11 cellular contexts compared by ENCODE assay signal in the genomic region with DNA sequence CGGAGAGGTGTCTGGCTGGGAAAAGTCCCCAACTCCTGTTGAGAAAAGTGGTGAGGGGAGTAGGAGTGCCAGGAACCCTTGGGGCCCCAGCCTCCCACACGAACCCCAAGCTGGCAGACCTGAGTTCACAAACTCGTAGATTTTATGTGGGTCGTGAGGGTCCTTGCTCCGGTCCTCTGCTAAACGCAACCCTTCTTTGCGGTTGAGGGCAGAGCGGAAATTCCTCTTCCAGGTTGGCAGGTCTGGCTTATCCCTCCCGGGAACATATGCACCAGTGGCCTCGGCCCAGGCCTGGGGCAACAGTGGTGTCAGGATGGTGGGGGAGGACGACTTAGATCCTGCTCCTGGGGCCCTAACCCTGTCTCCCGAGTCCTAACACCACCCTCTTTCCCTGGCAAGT. TPM values are rescaled to one million over a fixed set of nuclear protein-coding genes. Genes with fewer than 3 reads are reported as not detected.
DNase-seq lines count a peak whose midpoint lies in the region; ATAC-seq and TF ChIP-seq lines count a peak whose summit lies in the region.
"Had no signal": no experiment of that assay in that cellular context is flagged by ENCODE, and none has a peak within 500 bp of the region (broad histone marks: within the 10 kb centered on the region; RNA-seq: fewer than 3 reads in every experiment).

No MANE protein-coding gene starts in this region.

- H3K36me3 Mint-ChIP-seq in activated T-helper 1 cell treated with anti-CD3 and anti-CD28 coated beads, Interleukin-12 subunit alpha, Interleukin-12 subunit beta, Interleukin-2, Interleukin-4 antibody, amounts not matched to agents 30 ng/mL and 10 ng/mL and 1 ng/mL, durations not matched to agents 14 hours and 24 hours and 36 hours (ENCODE audit: low read depth) = peaks cover 27% of the 10 kb centered on the region
- peaks cover 0 to 8% of the 10 kb centered on the region in 2 donors for H3K36me3 Mint-ChIP-seq in naive B cell

- H3K4me1 ChIP-seq in BLaER1 (peaks cover 27% of the 10 kb centered on the region), DOHH2 (ENCODE audit: control insufficient read depth, low read length) (peaks cover 26% of the 10 kb centered on the region)

- H3K79me2 ChIP-seq in DOHH2 (ENCODE audit: control insufficient read depth, low read length) = peaks cover 56% of the 10 kb centered on the region

- peaks cover 32% of the 10 kb centered on the region for H3K4me1 Mint-ChIP-seq in activated T-helper 1 cell treated with anti-CD3 and anti-CD28 coated beads, Interleukin-12 subunit alpha, Interleukin-12 subunit beta, Interleukin-2, Interleukin-4 antibody, amounts not matched to agents 30 ng/mL and 10 ng/mL and 1 ng/mL, durations not matched to agents 14 hours and 24 hours and 36 hours (ENCODE audit: low read depth)
- peaks cover 32 to 48% (median 42%) of the 10 kb centered on the region in 3 donors for H3K4me1 Mint-ChIP-seq in naive B cell

- no peaks in the 10 kb centered on the region for H3K27me3 Mint-ChIP-seq in activated T-helper 1 cell treated with anti-CD3 and anti-CD28 coated beads, Interleukin-12 subunit alpha, Interleukin-12 subunit beta, Interleukin-2, Interleukin-4 antibody, amounts not matched to agents 30 ng/mL and 10 ng/mL and 1 ng/mL, durations not matched to agents 14 hours and 24 hours and 36 hours (ENCODE audit: insufficient read depth)
- H3K27me3 Mint-ChIP-seq in naive B cell = no peaks in the 10 kb centered on the region

- H3F3A ChIP-seq in DOHH2 (ENCODE audit: control insufficient read depth, insufficient read depth) = peaks cover 10% of the 10 kb centered on the region

- H3K4me3 ChIP-seq in BLaER1 (peak overlapping the region; percentile 72; the same call in 1 of the 2 replicates), DOHH2 (ENCODE audit: low read length) (no peak overlapping the region)

- no peak for TF ChIP-seq CTCF in DOHH2 (IDR thresholded peaks at IDR 0.05; ENCODE audit: low read depth, low read length, poor library complexity, severe bottlenecking)

- H4K20me1 ChIP-seq in BLaER1 (peaks cover 63% of the 10 kb centered on the region), DOHH2 (ENCODE audit: control insufficient read depth, insufficient read depth, low read depth, low read length) (peaks cover 4% of the 10 kb centered on the region)

- no peak for DNase-seq in activated T-helper 1 cell treated with anti-CD3 and anti-CD28 coated beads, Interleukin-12 subunit alpha, Interleukin-12 subunit beta, Interleukin-2, Interleukin-4 antibody, amounts not matched to agents 30 ng/mL and 10 ng/mL and 1 ng/mL, durations not matched to agents 14 hours and 24 hours and 36 hours (ENCODE audit: low spot score)
- DNase-seq in naive B cell (no peak), superior temporal gyrus (ENCODE audit: extremely low spot score) (no peak), NCI-H2107 (lab: John Stamatoyannopoulos, UW) (no peak), C1 segment of cervical spinal cord (lab: John Stamatoyannopoulos, UW) (no peak)
- DNase-seq: activated CD8-positive, alpha-beta memory T cell treated with anti-CD3 and anti-CD28 coated beads, Interleukin-2, amount 50 U/mL, for 4 hours; central memory CD4-positive, alpha-beta T cell; NCI-H1930 had no signal

- no peaks in the 10 kb centered on the region for H3K9me2 ChIP-seq in DOHH2 (replicated peaks; ENCODE audit: control insufficient read depth, low read length)

- no peaks in the 10 kb centered on the region for H3K9me3 Mint-ChIP-seq in activated T-helper 1 cell treated with anti-CD3 and anti-CD28 coated beads, Interleukin-12 subunit alpha, Interleukin-12 subunit beta, Interleukin-2, Interleukin-4 antibody, amounts not matched to agents 30 ng/mL and 10 ng/mL and 1 ng/mL, durations not matched to agents 14 hours and 24 hours and 36 hours
- no peaks in the 10 kb centered on the region for H3K9me3 Mint-ChIP-seq in naive B cell

- peak overlapping the region; percentile 98 for H3K4me3 Mint-ChIP-seq in activated T-helper 1 cell treated with anti-CD3 and anti-CD28 coated beads, Interleukin-12 subunit alpha, Interleukin-12 subunit beta, Interleukin-2, Interleukin-4 antibody, amounts not matched to agents 30 ng/mL and 10 ng/mL and 1 ng/mL, durations not matched to agents 14 hours and 24 hours and 36 hours
- H3K4me3 Mint-ChIP-seq in naive B cell = peak overlapping the region in 5 of 8 donors; percentile 40 to 97 (median 64)

- peak overlapping the region; percentile 23 for H3K27ac Mint-ChIP-seq in activated T-helper 1 cell treated with anti-CD3 and anti-CD28 coated beads, Interleukin-12 subunit alpha, Interleukin-12 subunit beta, Interleukin-2, Interleukin-4 antibody, amounts not matched to agents 30 ng/mL and 10 ng/mL and 1 ng/mL, durations not matched to agents 14 hours and 24 hours and 36 hours
- H3K27ac Mint-ChIP-seq in naive B cell = peak overlapping the region in 2 of 6 donors; percentile 18 to 98

- intact Hi-C loops in activated T-helper 1 cell treated with anti-CD3 and anti-CD28 coated beads, Interleukin-12 subunit alpha, Interleukin-12 subunit beta, Interleukin-2, Interleukin-4 antibody, amounts not matched to agents 30 ng/mL and 10 ng/mL and 1 ng/mL, durations not matched to agents 14 hours and 24 hours and 36 hours (cut with micrococcal nuclease) = no loop called here

- no peak for ATAC-seq in naive B cell (ENCODE audit: low read depth in 2 of 2)
- no peak for ATAC-seq in HG02763 (IDR thresholded peaks at IDR 0.05; ENCODE audit: unreplicated experiment)

- H3K36me3 ChIP-seq in BLaER1 (peaks cover 61% of the 10 kb centered on the region), DOHH2 (ENCODE audit: control insufficient read depth, low read length) (peaks cover 72% of the 10 kb centered on the region)

- no peak overlapping the region for H3K27ac ChIP-seq in BLaER1
- no peak overlapping the region for H3K27ac ChIP-seq in DOHH2 (ENCODE audit: low read depth, low read length)

- peak overlapping the region; percentile 93 for H3K9ac ChIP-seq in BLaER1

- H3K9me3 ChIP-seq in BLaER1 = no peaks in the 10 kb centered on the region
- no peaks in the 10 kb centered on the region for H3K9me3 ChIP-seq in DOHH2 (ENCODE audit: control insufficient read depth, insufficient read depth, low read length)

- H3K27me3 ChIP-seq in BLaER1 (no peaks in the 10 kb centered on the region), DOHH2 (ENCODE audit: control insufficient read depth, low read length) (no peaks in the 10 kb centered on the region)

- H3K4me2 ChIP-seq in BLaER1 (peak overlapping the region; percentile 93), DOHH2 (ENCODE audit: low read length) (peak overlapping the region; percentile 83; the same call in 1 of the 2 replicates)

RNA-seq across cellular contexts. Expression of gene IRF3, which starts 2.4 kb away (rescaled TPM):
- total RNA-seq in activated T-helper 1 cell treated with anti-CD3 and anti-CD28 coated beads, Interleukin-12 subunit alpha, Interleukin-12 subunit beta, Interleukin-2, Interleukin-4 antibody, amounts not matched to agents 30 ng/mL and 10 ng/mL and 1 ng/mL, durations not matched to agents 14 hours and 24 hours and 36 hours = 149 and 156 TPM in 2 replicates
- 10 to 100 TPM; 39.3 to 60.5 (median 52.4) TPM for polyA plus RNA-seq in naive B cell (ENCODE audit: low read depth in 6 of 6)

RNA-seq across cellular contexts. Expression of gene BCL2L12, which starts 2.5 kb away (rescaled TPM):
- total RNA-seq in activated T-helper 1 cell treated with anti-CD3 and anti-CD28 coated beads, Interleukin-12 subunit alpha, Interleukin-12 subunit beta, Interleukin-2, Interleukin-4 antibody, amounts not matched to agents 30 ng/mL and 10 ng/mL and 1 ng/mL, durations not matched to agents 14 hours and 24 hours and 36 hours = 72.2 and 73.7 TPM in 2 replicates
- polyA plus RNA-seq in naive B cell (ENCODE audit: low read depth in 6 of 6) = 10 to 100 TPM in 4 of 6 donors, 1 to 10 TPM in 2; 8.0 to 12.7 (median 10.6) TPM

RNA-seq across cellular contexts. Expression of gene PRMT1, which starts 13.8 kb away (rescaled TPM):
- total RNA-seq in activated T-helper 1 cell treated with anti-CD3 and anti-CD28 coated beads, Interleukin-12 subunit alpha, Interleukin-12 subunit beta, Interleukin-2, Interleukin-4 antibody, amounts not matched to agents 30 ng/mL and 10 ng/mL and 1 ng/mL, durations not matched to agents 14 hours and 24 hours and 36 hours = 450 and 462 TPM in 2 replicates
- 100 to 1,000 TPM; 175 to 363 (median 192) TPM for polyA plus RNA-seq in naive B cell (ENCODE audit: low read depth in 6 of 6)

RNA-seq across cellular contexts. Expression of gene SCAF1, which starts 21.2 kb away (rescaled TPM):
- 75.4 and 79.7 TPM in 2 replicates for total RNA-seq in activated T-helper 1 cell treated with anti-CD3 and anti-CD28 coated beads, Interleukin-12 subunit alpha, Interleukin-12 subunit beta, Interleukin-2, Interleukin-4 antibody, amounts not matched to agents 30 ng/mL and 10 ng/mL and 1 ng/mL, durations not matched to agents 14 hours and 24 hours and 36 hours
- 1 to 10 TPM in 3 of 6 donors, under 1 TPM in 2, not detected in 1; 0.84 to 2.9 (median 1.1) TPM for polyA plus RNA-seq in naive B cell (ENCODE audit: low read depth in 6 of 6)

RNA-seq across cellular contexts. Expression of gene RRAS, which starts 23.3 kb away (rescaled TPM):
- total RNA-seq in activated T-helper 1 cell treated with anti-CD3 and anti-CD28 coated beads, Interleukin-12 subunit alpha, Interleukin-12 subunit beta, Interleukin-2, Interleukin-4 antibody, amounts not matched to agents 30 ng/mL and 10 ng/mL and 1 ng/mL, durations not matched to agents 14 hours and 24 hours and 36 hours = 4.4 and 4.7 TPM in 2 replicates
- polyA plus RNA-seq in naive B cell (ENCODE audit: low read depth in 6 of 6) = 10 to 100 TPM; 16.6 to 24.9 (median 19.9) TPM
